Comparison of ENCODE assay signal across 30 cellular contexts in the genomic region with DNA sequence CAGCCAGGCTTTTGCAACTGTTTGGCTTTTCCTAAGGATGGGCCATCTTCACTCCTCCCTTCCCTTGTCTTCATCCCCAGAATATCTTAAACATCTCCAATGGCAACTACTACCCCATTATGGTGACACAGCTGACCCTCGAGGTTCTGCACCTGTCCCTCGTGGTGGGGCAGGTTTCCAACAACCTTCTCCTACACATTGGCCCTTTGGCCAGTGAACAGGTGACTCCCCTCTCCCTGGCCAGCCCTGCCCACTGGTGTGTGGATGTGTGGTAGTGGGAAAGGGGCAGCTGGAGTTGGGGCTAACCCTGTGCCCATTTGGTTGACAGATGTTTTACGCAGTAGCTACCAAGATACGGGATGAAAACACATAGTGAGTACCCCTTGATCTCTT. TPM values are rescaled to one million over a fixed set of nuclear protein-coding genes. Genes with fewer than 3 reads are reported as not detected.
"Had no signal": no experiment of that assay in that cellular context is flagged by ENCODE, and none has a peak within 500 bp of the region (broad histone marks: within the 10 kb centered on the region; RNA-seq: fewer than 3 reads in every experiment).

No MANE protein-coding gene starts in this region.

- H3K27ac Mint-ChIP-seq: activated CD4-positive, alpha-beta T cell treated with anti-CD3 and anti-CD28 coated beads for 36 hours; activated naive CD8-positive, alpha-beta T cell treated with anti-CD3 and anti-CD28 coated beads, Interleukin-2, amount 10 ng/mL, durations not matched to agents 7 days and 5 days; activated T-cell treated with anti-CD3 and anti-CD28 coated beads, Interleukin-2, amount 50 U/mL, for 72 hours; natural killer cell treated with Interleukin-12 subunit alpha and Interleukin-12 subunit beta and Interleukin-15 and Interleukin-18, amount 100 ng/mL, for 72 hours; progenitor cell of endocrine pancreas; T-helper 2 cell treated with Interferon-gamma antibody and Interleukin-4, amounts not matched to agents 5 μg/mL and 100 μg/mL, for 36 hours had no signal

- DNase-seq: activated CD4-positive, alpha-beta T cell treated with anti-CD3 and anti-CD28 coated beads for 36 hours; activated CD4-positive, CD25-positive, alpha-beta regulatory T cell; activated CD8-positive, alpha-beta T cell treated with anti-CD3 and anti-CD28 coated beads, Interleukin-2, amount 10 ng/mL, durations not matched to agents 7 days and 5 days; activated effector memory CD4-positive, alpha-beta T cell treated with Interleukin-2 at 50 U/mL for 16 hours; activated naive CD4-positive, alpha-beta T cell treated with Interleukin-2 at 50 U/mL for 16 hours; activated naive CD8-positive, alpha-beta T cell treated with anti-CD3 and anti-CD28 coated beads, Interleukin-2, amount 10 ng/mL, durations not matched to agents 7 days and 5 days; activated T-cell treated with anti-CD3 and anti-CD28 coated beads for 4 hours; activated T-cell treated with anti-CD3 and anti-CD28 coated beads, Interleukin-2, amount 50 U/mL, for 72 hours; amniotic stem cell; central memory CD4-positive, alpha-beta T cell; dorsolateral prefrontal cortex; effector memory CD4-positive, alpha-beta T cell; erythroblast; hippocampal formation; lower lobe of right lung; mesenchymal stem cell; stimulated activated naive CD8-positive, alpha-beta T cell treated with anti-CD3 and anti-CD28 coated beads, Interleukin-15, Interleukin-2, amounts not matched to agents 100 U/mL and 50 U/mL, for 24 hours; trophoblast cell; uterus had no signal

- H3K4me3 ChIP-seq: breast epithelium, dorsolateral prefrontal cortex, gastroesophageal sphincter, lower lobe of right lung, thoracic aorta, uterus had no signal

- H3K27ac ChIP-seq: breast epithelium, dorsolateral prefrontal cortex, gastroesophageal sphincter, lower lobe of right lung, thoracic aorta, uterus had no signal

- ATAC-seq: activated CD4-positive, alpha-beta T cell treated with anti-CD3 and anti-CD28 coated beads for 36 hours; activated CD8-positive, alpha-beta T cell treated with anti-CD3 and anti-CD28 coated beads, Interleukin-2, amount 10 ng/mL, durations not matched to agents 7 days and 5 days; activated T-cell treated with anti-CD3 and anti-CD28 coated beads, Interleukin-2, amount 50 U/mL, for 72 hours; gastroesophageal sphincter; lower lobe of right lung; natural killer cell treated with Interleukin-12 subunit alpha and Interleukin-12 subunit beta and Interleukin-15 and Interleukin-18, amount 100 ng/mL, for 72 hours; SK-N-SH treated with all-trans-retinoic acid at 6 μM for 48 hours; stimulated activated naive CD8-positive, alpha-beta T cell treated with anti-CD3 and anti-CD28 coated beads, Interleukin-15, Interleukin-2, amounts not matched to agents 100 U/mL and 50 U/mL, for 24 hours had no signal

- H3K4me1 ChIP-seq: uterus had no signal

- H3K4me3 Mint-ChIP-seq: activated CD4-positive, alpha-beta T cell treated with anti-CD3 and anti-CD28 coated beads for 36 hours; activated CD8-positive, alpha-beta T cell treated with anti-CD3 and anti-CD28 coated beads, Interleukin-2, amount 10 ng/mL, durations not matched to agents 7 days and 5 days; activated naive CD8-positive, alpha-beta T cell treated with anti-CD3 and anti-CD28 coated beads, Interleukin-2, amount 10 ng/mL, durations not matched to agents 7 days and 5 days; activated T-cell treated with anti-CD3 and anti-CD28 coated beads, Interleukin-2, amount 50 U/mL, for 72 hours; natural killer cell treated with Interleukin-12 subunit alpha and Interleukin-12 subunit beta and Interleukin-15 and Interleukin-18, amount 100 ng/mL, for 72 hours; T-helper 2 cell treated with Interferon-gamma antibody and Interleukin-4, amounts not matched to agents 5 μg/mL and 100 μg/mL, for 36 hours had no signal

- H3K27me3 ChIP-seq: breast epithelium, dorsolateral prefrontal cortex, gastroesophageal sphincter, uterus had no signal

- H3K36me3 ChIP-seq: breast epithelium, uterus had no signal

- H3K9me3 Mint-ChIP-seq: activated naive CD8-positive, alpha-beta T cell treated with anti-CD3 and anti-CD28 coated beads, Interleukin-2, amount 10 ng/mL, durations not matched to agents 7 days and 5 days; activated T-cell treated with anti-CD3 and anti-CD28 coated beads, Interleukin-2, amount 50 U/mL, for 72 hours; natural killer cell treated with Interleukin-12 subunit alpha and Interleukin-12 subunit beta and Interleukin-15 and Interleukin-18, amount 100 ng/mL, for 72 hours; T-helper 2 cell treated with Interferon-gamma antibody and Interleukin-4, amounts not matched to agents 5 μg/mL and 100 μg/mL, for 36 hours had no signal

- H3K36me3 Mint-ChIP-seq: natural killer cell treated with Interleukin-12 subunit alpha and Interleukin-12 subunit beta and Interleukin-15 and Interleukin-18, amount 100 ng/mL, for 72 hours had no signal

- H3K27me3 Mint-ChIP-seq: activated CD4-positive, alpha-beta T cell treated with anti-CD3 and anti-CD28 coated beads for 36 hours; activated naive CD8-positive, alpha-beta T cell treated with anti-CD3 and anti-CD28 coated beads, Interleukin-2, amount 10 ng/mL, durations not matched to agents 7 days and 5 days; natural killer cell treated with Interleukin-12 subunit alpha and Interleukin-12 subunit beta and Interleukin-15 and Interleukin-18, amount 100 ng/mL, for 72 hours; progenitor cell of endocrine pancreas had no signal

- H3K9me3 ChIP-seq: breast epithelium, gastroesophageal sphincter, lower lobe of right lung, thoracic aorta, uterus had no signal

RNA-seq across cellular contexts. Expression of a gene that starts 12.1 kb away (rescaled TPM):
- total RNA-seq: activated CD8-positive, alpha-beta T cell treated with anti-CD3 and anti-CD28 coated beads, Interleukin-2, amount 10 ng/mL, durations not matched to agents 7 days and 5 days; breast epithelium; gastroesophageal sphincter; lower lobe of right lung; natural killer cell treated with Interleukin-12 subunit alpha and Interleukin-12 subunit beta and Interleukin-15 and Interleukin-18, amount 100 ng/mL, for 72 hours; omental fat pad; progenitor cell of endocrine pancreas; renal cortical epithelial cell; thoracic aorta; uterus had no signal
- polyA plus RNA-seq: keratinocyte had no signal

RNA-seq across cellular contexts. Expression of a gene that starts 17.4 kb away (rescaled TPM):
- total RNA-seq: breast epithelium, gastroesophageal sphincter, mononuclear cell, omental fat pad, renal cortical epithelial cell, thoracic aorta had no signal
- polyA plus RNA-seq: keratinocyte had no signal
